In the genomic region with DNA sequence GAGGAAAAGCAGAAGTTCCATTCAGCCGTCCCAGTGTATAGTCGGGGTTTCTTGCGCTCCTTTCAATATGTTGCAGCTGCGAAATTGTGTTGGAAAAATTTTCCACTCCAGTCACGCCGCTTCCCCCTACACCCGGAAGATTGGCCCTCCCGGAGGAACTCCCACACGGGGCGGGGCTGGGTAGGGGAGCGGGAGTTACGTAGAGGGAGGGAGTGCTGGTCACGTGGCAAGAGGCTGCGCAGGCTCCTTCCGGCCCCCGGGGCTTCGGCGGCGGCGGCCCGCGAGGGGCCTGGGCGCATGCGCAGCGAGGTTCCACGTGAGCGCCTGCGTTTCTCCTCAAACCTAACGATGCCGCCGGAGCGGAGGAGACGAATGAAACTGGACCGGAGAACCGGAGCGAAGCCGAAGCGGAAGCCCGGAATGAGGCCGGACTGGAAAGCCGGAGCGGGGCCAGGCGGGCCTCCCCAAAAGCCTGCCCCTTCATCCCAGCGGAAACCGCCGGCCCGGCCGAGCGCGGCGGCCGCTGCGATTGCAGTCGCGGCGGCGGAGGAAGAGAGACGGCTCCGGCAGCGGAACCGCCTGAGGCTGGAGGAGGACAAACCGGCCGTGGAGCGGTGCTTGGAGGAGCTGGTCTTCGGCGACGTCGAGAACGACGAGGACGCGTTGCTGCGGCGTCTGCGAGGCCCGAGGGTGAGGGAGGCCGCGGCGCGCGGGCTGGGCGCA, we compare ENCODE assay signal across 8 cellular contexts. TPM values are rescaled to one million over a fixed set of nuclear protein-coding genes. Genes with fewer than 3 reads are reported as not detected.
DNase-seq lines count a peak whose midpoint lies in the region; ATAC-seq and TF ChIP-seq lines count a peak whose summit lies in the region.

A gene (plus strand): TSS at position 310 of the 723 bp plus-strand sequence. CDS start 39 bp downstream, at position 349.

- no peaks in the 10 kb centered on the region for H3K27me3 ChIP-seq in H9 (ENCODE audit: insufficient read depth, low read length)

- H3K36me3 Mint-ChIP-seq in H9 (ENCODE audit: insufficient read depth in 1 of 3, low read depth in 3 of 3) (peaks cover 20 to 68% (median 59%) of the 10 kb centered on the region in 3 experiments), nephron (ENCODE audit: low read depth) (peaks cover 42% of the 10 kb centered on the region)

- peaks cover 1% of the 10 kb centered on the region; the same call in 1 of the 2 replicates for H3K27me3 Mint-ChIP-seq in H9 (ENCODE audit: low read depth)
- no peaks in the 10 kb centered on the region for H3K27me3 Mint-ChIP-seq in nephron (ENCODE audit: low read depth)

- H4K8ac ChIP-seq in H9 (replicated peaks; ENCODE audit: insufficient read length, low read depth, low read length), result no peak within 1 kb of the TSS

- H3K79me1 ChIP-seq in H9 (ENCODE audit: insufficient read depth, low read depth, low read length, poor library complexity, severe bottlenecking), result peaks cover 2% of the 10 kb centered on the region

- peaks cover 13% of the 10 kb centered on the region; the same call in 1 of the 2 replicates for H3K36me3 ChIP-seq in ES-I3 (ENCODE audit: insufficient read depth, low read length)

- peaks cover 41% of the 10 kb centered on the region for H3K79me2 ChIP-seq in H9 (ENCODE audit: insufficient read depth, low read length)

- H2BK5ac ChIP-seq in H9 (ENCODE audit: insufficient read length, low read length), result peak within 1 kb of the TSS; percentile 92

- H3K27ac Mint-ChIP-seq in H9 (peak within 1 kb of the TSS; percentile 99), nephron (peak within 1 kb of the TSS; percentile 100)

- H2BK15ac ChIP-seq in H9 (ENCODE audit: low read depth, low read length), result no peak within 1 kb of the TSS

- no CpG with 5 or more reads among the region's 82 CpGs for WGBS in H9 (ENCODE audit: extremely low coverage, insufficient read length, low lambda C conversion rate)

- H3K14ac ChIP-seq in H9 (ENCODE audit: insufficient read depth, low read length), result peak within 1 kb of the TSS; percentile 98

- H3K23me2 ChIP-seq in H9 (ENCODE audit: insufficient read length, low read depth, low read length, poor library complexity, severe bottlenecking), result peaks cover 13% of the 10 kb centered on the region

- TF ChIP-seq POLR2A in Raji (IDR thresholded peaks at IDR 0.05; ENCODE audit: insufficient read depth, low read depth, low read length), result peak; percentile 83

- H3K18ac ChIP-seq in H9 (ENCODE audit: insufficient read length, low read depth, low read length), result peak within 1 kb of the TSS; percentile 98

- H3K4me3 Mint-ChIP-seq in H9 (peak within 1 kb of the TSS; percentile 86 to 94), nephron (peak within 1 kb of the TSS; percentile 95 to 98 (median 95))

- H2BK120ac ChIP-seq in H9 (ENCODE audit: low read depth, low read length, poor library complexity, severe bottlenecking), result peak within 1 kb of the TSS; percentile 94

- H3K4me1 Mint-ChIP-seq in H9, result peaks cover 28 to 33% of the 10 kb centered on the region in 2 experiments
- H3K4me1 Mint-ChIP-seq in nephron, result peaks cover 55% of the 10 kb centered on the region

- no peak within 1 kb of the TSS for H2BK20ac ChIP-seq in H9 (ENCODE audit: low read depth, low read length, poor library complexity, severe bottlenecking)

- H3T11ph ChIP-seq in H9 (ENCODE audit: low read length), result peak within 1 kb of the TSS; percentile 89

- peak within 1 kb of the TSS; percentile 95 for H3K4me2 ChIP-seq in H9 (ENCODE audit: insufficient read depth, insufficient read length, low read length)

- H4K5ac ChIP-seq in H9 (ENCODE audit: insufficient read length, low read depth, low read length), result peak within 1 kb of the TSS; percentile 86

- H4K20me1 ChIP-seq in H9 (ENCODE audit: control insufficient read depth, insufficient read depth, insufficient read length), result no peaks in the 10 kb centered on the region

- peak within 1 kb of the TSS; percentile 94 for H2BK12ac ChIP-seq in H9 (ENCODE audit: insufficient read length, low read depth, low read length)

- ATAC-seq in stimulated activated naive CD8-positive, alpha-beta T cell treated with anti-CD3 and anti-CD28 coated beads, Interleukin-15, Interleukin-2, amounts not matched to agents 100 U/mL and 50 U/mL, for 24 hours, result peak; percentile 85

- no peak for TF ChIP-seq CTCF in H9 (conservative IDR thresholded peaks at IDR 0.05)
- TF ChIP-seq CTCF in fibroblast of the aortic adventitia (IDR thresholded peaks at IDR 0.05; ENCODE audit: insufficient read depth, low read length), result no peak
- no peak for TF ChIP-seq CTCF in nephron (IDR thresholded peaks at IDR 0.05; ENCODE audit: unreplicated experiment in 3 of 3)

- peak within 1 kb of the TSS; percentile 77 for H3K9ac ChIP-seq in ES-I3 (ENCODE audit: low read depth, low read length)
- peak within 1 kb of the TSS; percentile 99 for H3K9ac ChIP-seq in H9 (ENCODE audit: extremely low read depth, insufficient read length, low read length)

- peak within 1 kb of the TSS; percentile 76; the same call in 1 of the 2 replicates for H3K4ac ChIP-seq in H9 (ENCODE audit: low read depth, low read length)

- no peak within 1 kb of the TSS for H2AFZ ChIP-seq in H9 (ENCODE audit: low read length)

- H4K91ac ChIP-seq in H9 (ENCODE audit: insufficient read length, low read depth, low read length), result peak within 1 kb of the TSS; percentile 77

- no peak within 1 kb of the TSS for H3K56ac ChIP-seq in H9 (ENCODE audit: insufficient read length, low read depth, low read length)

- DNase-seq in H9 (peak; percentile 99), M059J (ENCODE audit: low read depth) (peak; percentile 93), fibroblast of the aortic adventitia (ENCODE audit: low read depth) (peak; percentile 98)
- DNase-seq in activated T-helper 9 cell treated with anti-CD3 and anti-CD28 coated beads, Interleukin-2, amount 50 U/mL, for 16 hours (ENCODE audit: low read depth), result peak; percentile 95
- DNase-seq in stimulated activated naive CD8-positive, alpha-beta T cell treated with anti-CD3 and anti-CD28 coated beads, Interleukin-15, Interleukin-2, amounts not matched to agents 100 U/mL and 50 U/mL, for 24 hours, result peak; percentile 98

- H3K4me3 ChIP-seq in fibroblast of the aortic adventitia (ENCODE audit: low read depth, low read length), result peak within 1 kb of the TSS; percentile 93

- no peaks in the 10 kb centered on the region for H3K9me3 Mint-ChIP-seq in H9
- H3K9me3 Mint-ChIP-seq in nephron, result no peaks in the 10 kb centered on the region

- H3K23ac ChIP-seq in H9 (ENCODE audit: insufficient read length, low read depth, low read length), result no peak within 1 kb of the TSS

- no peak within 1 kb of the TSS for H2AK5ac ChIP-seq in H9 (ENCODE audit: insufficient read length, low read length)

- peaks cover 12% of the 10 kb centered on the region for H3K4me1 ChIP-seq in ES-I3 (ENCODE audit: insufficient read depth, low read length)
- H3K4me1 ChIP-seq in H9 (ENCODE audit: insufficient read depth, low read length), result peaks cover 4% of the 10 kb centered on the region; the same call in 1 of the 2 replicates

- no peaks in the 10 kb centered on the region for H3K9me3 ChIP-seq in ES-I3 (ENCODE audit: control insufficient read depth, insufficient read depth, low read length)
- H3K9me3 ChIP-seq in H9 (ENCODE audit: control insufficient read depth, low read depth, low read length), result no peaks in the 10 kb centered on the region

- peak within 1 kb of the TSS; percentile 82 for H3K27ac ChIP-seq in H9 (ENCODE audit: insufficient read length, low read depth, low read length)

RNA-seq across cellular contexts. Expression of the gene that starts here (rescaled TPM):
- total RNA-seq in H9 (2021), result 78.3 and 79.5 TPM in 2 replicates
- 35.3 and 51.4 TPM in 2 replicates for total RNA-seq in M059J (2014; rRNA removed; shearing (Covaris generic))
- 41.8 and 80.5 TPM in 2 replicates for total RNA-seq in fibroblast of the aortic adventitia (ENCODE audit: low replicate concordance)

Comparison
In these comparisons a context has a peak if more than half of its experiments do, and no peak if none do; other contexts are left out.
1. Peak in every context shown above with its lines: DNase-seq, ATAC-seq, H3K4me3 ChIP-seq and H3K27ac ChIP-seq.